Comparison of ENCODE assay signal across 20 cellular contexts in the genomic region with DNA sequence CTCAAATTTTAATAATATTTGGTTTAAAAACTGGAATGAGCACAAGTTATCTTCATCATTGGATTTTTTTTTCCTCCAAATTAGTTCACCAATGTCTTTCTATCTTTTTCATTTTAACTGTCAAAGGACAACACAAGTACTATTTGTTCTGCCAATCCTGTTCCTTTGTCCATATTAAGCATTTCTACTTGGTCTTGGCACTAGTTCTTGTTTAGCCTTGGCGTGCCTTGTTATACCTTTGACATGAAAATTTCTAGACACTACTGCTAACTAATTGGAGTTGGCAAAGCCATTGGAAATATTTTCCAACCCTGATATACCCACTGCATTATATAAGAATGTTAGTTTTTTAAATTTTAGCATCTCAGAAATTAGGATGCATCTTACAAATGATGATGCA. TPM values are rescaled to one million over a fixed set of nuclear protein-coding genes. Genes with fewer than 3 reads are reported as not detected.
DNase-seq lines count a peak whose midpoint lies in the region; ATAC-seq and TF ChIP-seq lines count a peak whose summit lies in the region.
"Had no signal": no experiment of that assay in that cellular context is flagged by ENCODE, and none has a peak within 500 bp of the region (broad histone marks: within the 10 kb centered on the region; RNA-seq: fewer than 3 reads in every experiment).

No MANE protein-coding gene starts in this region.

- H3K27me3 ChIP-seq in left ventricle myocardium inferior (ENCODE audit: low read depth), result no peaks in the 10 kb centered on the region
- H3K27me3 ChIP-seq: BE2C; BLaER1 treated with 17β-estradiol and CSF1 and Interleukin-3, amounts not matched to agents 10 nM and 100 nM had no signal

- H3K4me3 ChIP-seq in left ventricle myocardium inferior, result no peak overlapping the region
- H3K4me3 ChIP-seq: BLaER1 treated with 17β-estradiol and CSF1 and Interleukin-3, amounts not matched to agents 10 nM and 100 nM; HAP-1 had no signal

- H3K36me3 ChIP-seq in left ventricle myocardium inferior, result no peaks in the 10 kb centered on the region
- H3K36me3 ChIP-seq: BE2C; BLaER1 treated with 17β-estradiol and CSF1 and Interleukin-3, amounts not matched to agents 10 nM and 100 nM; HAP-1 had no signal

- peak; percentile 41 for ATAC-seq in left ventricle myocardium superior
- no peak for ATAC-seq in GM21360 (IDR thresholded peaks at IDR 0.05; ENCODE audit: unreplicated experiment)

- TF ChIP-seq CTCF in left ventricle myocardium inferior (IDR thresholded peaks at IDR 0.05; ENCODE audit: borderline replicate concordance), result no peak

- peaks cover 11% of the 10 kb centered on the region for H3K4me1 ChIP-seq in left ventricle myocardium inferior
- H3K4me1 ChIP-seq: BE2C, HAP-1 had no signal

- DNase-seq in NCI-H2029 treated with DMSO at 0.1 percent for 48 hours (lab: John Stamatoyannopoulos, UW) (peak; percentile 5), NCI-H2029 (lab: John Stamatoyannopoulos, UW) (no peak), left ventricle myocardium superior (no peak), left ventricle myocardium inferior (no peak), globus pallidus (ENCODE audit: low spot score) (peak; percentile 16), GF-D8 (lab: John Stamatoyannopoulos, UW) (no peak), SW 1271 (lab: John Stamatoyannopoulos, UW) (no peak)
- DNase-seq: BE2C; CD4-positive, alpha-beta T cell; CD8-positive, alpha-beta memory T cell; DMS 273 treated with DMSO at 0.1 percent for 48 hours; DMS79; EL; GDM1; GOT3; HFFc6 had no signal

- no peaks in the 10 kb centered on the region for H3K9me3 ChIP-seq in left ventricle myocardium inferior (replicated peaks)
- H3K9me3 ChIP-seq: BE2C; BLaER1 treated with 17β-estradiol and CSF1 and Interleukin-3, amounts not matched to agents 10 nM and 100 nM; HAP-1 had no signal

- no peak overlapping the region for H3K27ac ChIP-seq in left ventricle myocardium inferior (replicated peaks)
- H3K27ac ChIP-seq: 22Rv1; BLaER1 treated with 17β-estradiol and CSF1 and Interleukin-3, amounts not matched to agents 10 nM and 100 nM had no signal

- intact Hi-C loops in left ventricle myocardium superior (cut with micrococcal nuclease), result no loop called here
- intact Hi-C loops in left ventricle myocardium inferior (cut with micrococcal nuclease), result no loop called here

RNA-seq across cellular contexts. Expression of a gene that starts 3.8 kb away (rescaled TPM):
- total RNA-seq in left ventricle myocardium superior, result not detected
- not detected for total RNA-seq in left ventricle myocardium inferior
- total RNA-seq: CD4-positive, alpha-beta T cell; CD8-positive, alpha-beta memory T cell; HFFc6 had no signal

RNA-seq across cellular contexts. Expression of a gene that starts 31.7 kb away (rescaled TPM):
- total RNA-seq in left ventricle myocardium superior (not detected), left ventricle myocardium inferior (not detected)
- total RNA-seq: CD4-positive, alpha-beta T cell; CD8-positive, alpha-beta memory T cell; HFFc6 had no signal

RNA-seq across cellular contexts. Expression of a gene that starts 38.3 kb away (rescaled TPM):
- total RNA-seq in left ventricle myocardium superior (not detected), left ventricle myocardium inferior (not detected)
- total RNA-seq: CD4-positive, alpha-beta T cell; CD8-positive, alpha-beta memory T cell; HFFc6 had no signal

Comparison
In these comparisons a context has a peak if more than half of its experiments do, and no peak if none do; other contexts are left out.
1. DNase-seq: peak in NCI-H2029 treated with DMSO at 0.1 percent for 48 hours (single experiment) and globus pallidus (single experiment); none in NCI-H2029 (single experiment), left ventricle myocardium superior (single experiment), left ventricle myocardium inferior (single experiment), GF-D8 (single experiment) and SW 1271 (0 of 2).